ENCODE assay signal across 13 cellular contexts in genomic region chr1:27143408-27143807, GRCh38. TPM values are rescaled to one million over a fixed set of nuclear protein-coding genes. Genes with fewer than 3 reads are reported as not detected.
A peak's percentile ranks its signal among the peaks of the same experiment; 100 is the strongest.
DNase-seq lines count a peak whose midpoint lies in the region; TF ChIP-seq lines count a peak whose summit lies in the region.
"Had no signal": no experiment of that assay in that cellular context is flagged by ENCODE, and none has a peak within 500 bp of the region (broad histone marks: within the 10 kb centered on the region; RNA-seq: fewer than 3 reads in every experiment).

No MANE protein-coding gene starts in this region.

- H3K36me3 Mint-ChIP-seq in activated CD4-positive, alpha-beta T cell treated with anti-CD3 and anti-CD28 coated beads, Interleukin-2, amount 10 ng/mL, durations not matched to agents 24 days and 14 days (ENCODE audit: low read depth), result peaks cover 11% of the 10 kb centered on the region
- H3K36me3 Mint-ChIP-seq in brain (no peaks in the 10 kb centered on the region), mesothelial cell of epicardium (no peaks in the 10 kb centered on the region)

- peak overlapping the region; percentile 37 for H3K27ac Mint-ChIP-seq in activated CD4-positive, alpha-beta T cell treated with anti-CD3 and anti-CD28 coated beads, Interleukin-2, amount 10 ng/mL, durations not matched to agents 24 days and 14 days
- peak overlapping the region; percentile 33 to 73 (median 58) for H3K27ac Mint-ChIP-seq in brain
- H3K27ac Mint-ChIP-seq in mesothelial cell of epicardium, result peak overlapping the region; percentile 89

- H3K9me3 Mint-ChIP-seq in activated CD4-positive, alpha-beta T cell treated with anti-CD3 and anti-CD28 coated beads, Interleukin-2, amount 10 ng/mL, durations not matched to agents 24 days and 14 days, result no peaks in the 10 kb centered on the region
- H3K9me3 Mint-ChIP-seq in brain (no peaks in the 10 kb centered on the region), mesothelial cell of epicardium (no peaks in the 10 kb centered on the region)

- no peaks in the 10 kb centered on the region for H3K27me3 Mint-ChIP-seq in activated CD4-positive, alpha-beta T cell treated with anti-CD3 and anti-CD28 coated beads, Interleukin-2, amount 10 ng/mL, durations not matched to agents 24 days and 14 days
- H3K27me3 Mint-ChIP-seq in brain (no peaks in the 10 kb centered on the region), mesothelial cell of epicardium (ENCODE audit: low read depth) (no peaks in the 10 kb centered on the region)

- H3K36me3 ChIP-seq in suprapubic skin, result no peaks in the 10 kb centered on the region

- 78% methylated on average over 6 of the region's 6 CpGs for WGBS in suprapubic skin

- H3K4me1 ChIP-seq in suprapubic skin, result peaks cover 82% of the 10 kb centered on the region

- no peak for DNase-seq in activated CD4-positive, alpha-beta T cell treated with anti-CD3 and anti-CD28 coated beads, Interleukin-2, amount 10 ng/mL, durations not matched to agents 24 days and 14 days
- DNase-seq in activated CD4-positive, alpha-beta T cell treated with anti-CD3 and anti-CD28 coated beads, Interleukin-2, amount 50 U/mL, for 4 hours, result no peak
- DNase-seq in mesothelial cell of epicardium (ENCODE audit: low spot score in 2 of 2, unreplicated experiment in 2 of 2) (no peak), suprapubic skin (ENCODE audit: low spot score in 2 of 2) (no peak), hepatic stellate cell (ENCODE audit: low spot score) (no peak), NCI-H1694 treated with DMSO at 0.1 percent for 48 hours (lab: John Stamatoyannopoulos, UW) (no peak)
- DNase-seq in NK-92 treated with Interleukin-12 subunit alpha and Interleukin-12 subunit beta, amount 100 ng/mL, for 24 hours (lab: John Stamatoyannopoulos, UW), result no peak
- DNase-seq: DND-41; erythroblast; KBM-7; stimulated activated naive CD4-positive, alpha-beta T cell had no signal

- TF ChIP-seq POLR2A in suprapubic skin (IDR thresholded peaks at IDR 0.05), result no peak

- peaks cover 32% of the 10 kb centered on the region for H3K4me1 Mint-ChIP-seq in activated CD4-positive, alpha-beta T cell treated with anti-CD3 and anti-CD28 coated beads, Interleukin-2, amount 10 ng/mL, durations not matched to agents 24 days and 14 days
- peaks cover 72% of the 10 kb centered on the region for H3K4me1 Mint-ChIP-seq in brain
- H3K4me1 Mint-ChIP-seq in mesothelial cell of epicardium, result peaks cover 70% of the 10 kb centered on the region

- no peak overlapping the region for H3K4me3 Mint-ChIP-seq in activated CD4-positive, alpha-beta T cell treated with anti-CD3 and anti-CD28 coated beads, Interleukin-2, amount 10 ng/mL, durations not matched to agents 24 days and 14 days
- H3K4me3 Mint-ChIP-seq in brain (peak overlapping the region in 1 of 5 experiments; percentile 8), mesothelial cell of epicardium (no peak overlapping the region)

- H3K27ac ChIP-seq in suprapubic skin, result peak overlapping the region; percentile 54
- H3K27ac ChIP-seq: A549 had no signal

- intact Hi-C loops in activated CD4-positive, alpha-beta T cell treated with anti-CD3 and anti-CD28 coated beads, Interleukin-2, amount 10 ng/mL, durations not matched to agents 24 days and 14 days (cut with micrococcal nuclease), result no loop called here

- H3K9me3 ChIP-seq in suprapubic skin, result no peaks in the 10 kb centered on the region
- H3K9me3 ChIP-seq: A549 had no signal

- no peaks in the 10 kb centered on the region for H3K27me3 ChIP-seq in suprapubic skin

- H3K4me3 ChIP-seq in suprapubic skin, result no peak overlapping the region
- H3K4me3 ChIP-seq: A549 had no signal

- no peak for TF ChIP-seq EP300 in suprapubic skin (IDR thresholded peaks at IDR 0.05)

- no peak for TF ChIP-seq CTCF in brain (conservative IDR thresholded peaks at IDR 0.05)
- no peak for TF ChIP-seq CTCF in mesothelial cell of epicardium (IDR thresholded peaks at IDR 0.05; ENCODE audit: unreplicated experiment)
- no peak for TF ChIP-seq CTCF in suprapubic skin (IDR thresholded peaks at IDR 0.05)

RNA-seq across cellular contexts. Expression of gene SLC9A1, which starts 11.5 kb away (rescaled TPM):
- total RNA-seq in activated CD4-positive, alpha-beta T cell treated with anti-CD3 and anti-CD28 coated beads, Interleukin-2, amount 10 ng/mL, durations not matched to agents 24 days and 14 days, result 25.5 and 27.1 TPM in 2 replicates
- 31.8 TPM for polyA plus RNA-seq in brain (ENCODE audit: insufficient read depth, low read depth, low replicate concordance)
- total RNA-seq in mesothelial cell of epicardium, result 32.5 to 34.6 TPM (median 33.9 TPM) in 3 replicates
- total RNA-seq in suprapubic skin, result 10 to 100 TPM; 18.1 to 28.1 (median 25.2) TPM

Comparison
In these comparisons a context has a peak if more than half of its experiments do, and no peak if none do; other contexts are left out.
1. H3K27ac Mint-ChIP-seq: peak in every context shown above with its lines; median percentile 89 in mesothelial cell of epicardium; 58 in brain; 37 in activated CD4-positive, alpha-beta T cell treated with anti-CD3 and anti-CD28 coated beads, Interleukin-2, amount 10 ng/mL, durations not matched to agents 24 days and 14 days.